ENCODE assay signal across 10 cellular contexts in genomic region chr15:60589253-60589652, GRCh38.
DNase-seq lines count a peak whose midpoint lies in the region; ATAC-seq and TF ChIP-seq lines count a peak whose summit lies in the region.
"Had no signal": no experiment of that assay in that cellular context is flagged by ENCODE, and none has a peak within 500 bp of the region (broad histone marks: within the 10 kb centered on the region; RNA-seq: fewer than 3 reads in every experiment).

No MANE protein-coding gene starts in this region.

- POLR2A ChIA-PET in CD4-positive, alpha-beta memory T cell (lab: Charles Lee; ENCODE audit: partially characterized antibody), result interaction anchor here (0.7 to 19.4 kb wide), 22 partner anchors 10 to 343 kb away, joined by 3 to 628 read pairs (median 5); partner anchors contain the start of gene ANXA2
- POLR2A ChIA-PET in activated naive CD8-positive, alpha-beta T cell treated with anti-CD3 and anti-CD28 coated beads, Interleukin-2, amount 10 ng/mL, durations not matched to agents 7 days and 5 days (lab: Charles Lee), result interaction anchor here (0.7 to 1.6 kb wide), 2 partner anchors 28 to 35 kb away, joined by 3 to 4 read pairs; no protein-coding TSS in a partner anchor
- POLR2A ChIA-PET in naive thymus-derived CD8-positive, alpha-beta T cell (lab: Charles Lee), result interaction anchor here (0.9 to 1.8 kb wide), 3 partner anchors 9 to 68 kb away, joined by 3 to 5 read pairs (median 4); no protein-coding TSS in a partner anchor

- H3K27ac Mint-ChIP-seq in CD4-positive, alpha-beta memory T cell, result peak overlapping the region; percentile 89 to 96 (median 91)
- H3K27ac Mint-ChIP-seq in activated naive CD8-positive, alpha-beta T cell treated with anti-CD3 and anti-CD28 coated beads, Interleukin-2, amount 10 ng/mL, durations not matched to agents 7 days and 5 days, result peak overlapping the region; percentile 44
- peak overlapping the region; percentile 77 to 98 (median 89) for H3K27ac Mint-ChIP-seq in naive thymus-derived CD8-positive, alpha-beta T cell
- H3K27ac Mint-ChIP-seq: B cell had no signal

- H3K27ac ChIP-seq in CD4-positive, alpha-beta memory T cell (ENCODE audit: low read depth, low read length), result peak overlapping the region; percentile 92
- no peak overlapping the region for H3K27ac ChIP-seq in ovary

- peak overlapping the region; percentile 74 to 75 for H3K4me3 ChIP-seq in CD4-positive, alpha-beta memory T cell (ENCODE audit: low read length in 2 of 2)
- H3K4me3 ChIP-seq in ovary, result no peak overlapping the region

- H3K9me3 Mint-ChIP-seq in CD4-positive, alpha-beta memory T cell, result no peaks in the 10 kb centered on the region
- H3K9me3 Mint-ChIP-seq in activated naive CD8-positive, alpha-beta T cell treated with anti-CD3 and anti-CD28 coated beads, Interleukin-2, amount 10 ng/mL, durations not matched to agents 7 days and 5 days, result no peaks in the 10 kb centered on the region
- H3K9me3 Mint-ChIP-seq in naive thymus-derived CD8-positive, alpha-beta T cell, result no peaks in the 10 kb centered on the region

- no peaks in the 10 kb centered on the region for H3K9me3 ChIP-seq in CD4-positive, alpha-beta memory T cell (ENCODE audit: control insufficient read depth in 1 of 2, low read length in 2 of 2)
- H3K9me3 ChIP-seq in ovary, result no peaks in the 10 kb centered on the region

- intact Hi-C loops in CD4-positive, alpha-beta memory T cell (cut with micrococcal nuclease), result loop anchor here (5.0 to 10.0 kb wide), 4 partner anchors 113 to 343 kb away; partner anchors contain the start of gene ANXA2
- intact Hi-C loops in ovary (cut with DNase I), result loop anchor here in 3 of 4 donors (10.0 kb wide), 2 partner anchors 64 to 1246 kb away; no protein-coding TSS in a partner anchor

- no peak for TF ChIP-seq POLR2A in ovary (IDR thresholded peaks at IDR 0.05)

- DNase-seq in CD4-positive, alpha-beta memory T cell, result peak; percentile 47 to 66 (median 51)
- DNase-seq in NCI-H524 treated with DMSO at 0.1 percent for 48 hours (lab: John Stamatoyannopoulos, UW) (peak; percentile 80), ovary (no peak), NCI-H69 (lab: John Stamatoyannopoulos, UW) (no peak)
- no peak for DNase-seq in activated naive CD8-positive, alpha-beta T cell treated with anti-CD3 and anti-CD28 coated beads, Interleukin-2, amount 10 ng/mL, durations not matched to agents 7 days and 5 days
- peak in 2 of 10 donors; percentile 49 to 50 for DNase-seq in naive thymus-derived CD8-positive, alpha-beta T cell
- DNase-seq: midbrain had no signal

- peaks cover 0 to 44% of the 10 kb centered on the region in 2 donors for H3K36me3 Mint-ChIP-seq in CD4-positive, alpha-beta memory T cell
- H3K36me3 Mint-ChIP-seq in activated naive CD8-positive, alpha-beta T cell treated with anti-CD3 and anti-CD28 coated beads, Interleukin-2, amount 10 ng/mL, durations not matched to agents 7 days and 5 days, result peaks cover 4% of the 10 kb centered on the region
- H3K36me3 Mint-ChIP-seq in naive thymus-derived CD8-positive, alpha-beta T cell, result no peaks in the 10 kb centered on the region

- no peak for ATAC-seq in activated naive CD8-positive, alpha-beta T cell treated with anti-CD3 and anti-CD28 coated beads, Interleukin-2, amount 10 ng/mL, durations not matched to agents 7 days and 5 days (ENCODE audit: low read depth)
- no peak for ATAC-seq in naive thymus-derived CD8-positive, alpha-beta T cell
- ATAC-seq in HG03025 (IDR thresholded peaks at IDR 0.05; ENCODE audit: low FRiP score, unreplicated experiment) (no peak), HG03571 (IDR thresholded peaks at IDR 0.05; ENCODE audit: unreplicated experiment) (no peak)

- peak overlapping the region; percentile 86 to 99 (median 92) for H3K4me3 Mint-ChIP-seq in CD4-positive, alpha-beta memory T cell
- peak overlapping the region; percentile 84 for H3K4me3 Mint-ChIP-seq in activated naive CD8-positive, alpha-beta T cell treated with anti-CD3 and anti-CD28 coated beads, Interleukin-2, amount 10 ng/mL, durations not matched to agents 7 days and 5 days
- peak overlapping the region; percentile 79 to 93 (median 86) for H3K4me3 Mint-ChIP-seq in naive thymus-derived CD8-positive, alpha-beta T cell
- H3K4me3 Mint-ChIP-seq: B cell had no signal

- TF ChIP-seq EP300 in ovary (IDR thresholded peaks at IDR 0.05), result no peak

- no peaks in the 10 kb centered on the region for H3K27me3 ChIP-seq in CD4-positive, alpha-beta memory T cell (ENCODE audit: insufficient read depth, low read length)
- H3K27me3 ChIP-seq in ovary, result no peaks in the 10 kb centered on the region

- peaks cover 69% of the 10 kb centered on the region for H3K4me1 ChIP-seq in CD4-positive, alpha-beta memory T cell (ENCODE audit: insufficient read depth, low read length)
- no peaks in the 10 kb centered on the region for H3K4me1 ChIP-seq in ovary (ENCODE audit: insufficient read depth)

- TF ChIP-seq CTCF in ovary (IDR thresholded peaks at IDR 0.05), result no peak

- WGBS in ovary, 3 donors, result 91 to 96% (median 95%) methylated on average over 8 of the region's 8 CpGs

- no peaks in the 10 kb centered on the region for H3K27me3 Mint-ChIP-seq in CD4-positive, alpha-beta memory T cell
- H3K27me3 Mint-ChIP-seq in activated naive CD8-positive, alpha-beta T cell treated with anti-CD3 and anti-CD28 coated beads, Interleukin-2, amount 10 ng/mL, durations not matched to agents 7 days and 5 days, result no peaks in the 10 kb centered on the region
- peaks cover 0 to 9% (median 0%) of the 10 kb centered on the region in 5 donors for H3K27me3 Mint-ChIP-seq in naive thymus-derived CD8-positive, alpha-beta T cell

- H3K4me1 Mint-ChIP-seq in CD4-positive, alpha-beta memory T cell, result peaks cover 46 to 75% (median 62%) of the 10 kb centered on the region in 4 donors
- H3K4me1 Mint-ChIP-seq in activated naive CD8-positive, alpha-beta T cell treated with anti-CD3 and anti-CD28 coated beads, Interleukin-2, amount 10 ng/mL, durations not matched to agents 7 days and 5 days, result peaks cover 48% of the 10 kb centered on the region
- peaks cover 33 to 73% (median 67%) of the 10 kb centered on the region in 4 donors for H3K4me1 Mint-ChIP-seq in naive thymus-derived CD8-positive, alpha-beta T cell

- H3K36me3 ChIP-seq in CD4-positive, alpha-beta memory T cell (ENCODE audit: insufficient read depth, low read length), result no peaks in the 10 kb centered on the region
- H3K36me3 ChIP-seq in ovary, result no peaks in the 10 kb centered on the region

- CTCF ChIA-PET in CD4-positive, alpha-beta memory T cell (lab: Charles Lee; ENCODE audit: partially characterized antibody), result interaction anchor here (0.8 to 2.4 kb wide), 5 partner anchors 15 to 327 kb away, joined by 3 to 9 read pairs (median 4); no protein-coding TSS in a partner anchor

Comparison
In these comparisons a context has a peak if more than half of its experiments do, and no peak if none do; other contexts are left out.
1. DNase-seq: peak in CD4-positive, alpha-beta memory T cell (5 of 5) and NCI-H524 treated with DMSO at 0.1 percent for 48 hours (single experiment); none in activated naive CD8-positive, alpha-beta T cell treated with anti-CD3 and anti-CD28 coated beads, Interleukin-2, amount 10 ng/mL, durations not matched to agents 7 days and 5 days (single experiment), ovary (0 of 5) and NCI-H69 (single experiment).
2. Peak in every context shown above with its lines, with median percentiles within 50 percentile points of each other: H3K27ac Mint-ChIP-seq and H3K4me3 Mint-ChIP-seq.